Comparison of ENCODE assay signal across 20 cellular contexts in the genomic region with DNA sequence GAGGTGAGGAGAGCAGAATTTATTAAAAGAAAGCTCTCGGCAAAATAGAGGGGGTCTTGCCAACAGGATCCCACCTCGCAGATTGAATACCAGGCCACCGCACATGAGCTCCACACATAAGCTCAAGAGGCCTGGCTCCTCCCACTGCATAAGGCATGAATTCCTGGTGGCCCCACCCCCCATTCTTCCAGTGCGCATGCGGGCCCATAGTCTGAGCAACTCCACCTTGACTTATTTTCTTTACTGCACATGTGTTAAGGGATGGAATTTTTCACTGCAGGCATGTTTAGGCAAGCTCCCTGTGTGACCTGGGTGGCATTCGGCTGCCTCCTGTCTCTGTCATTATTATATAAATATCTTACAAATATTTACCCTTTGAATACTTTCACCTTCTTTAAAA.
"Had no signal": no experiment of that assay in that cellular context is flagged by ENCODE, and none has a peak within 500 bp of the region (broad histone marks: within the 10 kb centered on the region; RNA-seq: fewer than 3 reads in every experiment).

No MANE protein-coding gene starts in this region.

- H3K4me3 Mint-ChIP-seq: endodermal cell; naive thymus-derived CD4-positive, alpha-beta T cell; nephron progenitor cell; type B pancreatic cell had no signal

- H3K27me3 Mint-ChIP-seq: naive thymus-derived CD4-positive, alpha-beta T cell; type B pancreatic cell had no signal

- H3K9me3 ChIP-seq: gastrocnemius medialis, neutrophil, right atrium auricular region, thyroid gland, uterus had no signal

- H3K36me3 Mint-ChIP-seq: naive thymus-derived CD4-positive, alpha-beta T cell; type B pancreatic cell had no signal

- H3K4me1 Mint-ChIP-seq: endodermal cell; naive thymus-derived CD4-positive, alpha-beta T cell; nephron progenitor cell had no signal

- H3K4me1 ChIP-seq: gastrocnemius medialis, right atrium auricular region, thyroid gland, uterus had no signal

- H3K36me3 ChIP-seq: gastrocnemius medialis, heart right ventricle, neutrophil, right atrium auricular region, thyroid gland, uterus had no signal

- H3K27ac ChIP-seq: coronary artery, gastrocnemius medialis, heart right ventricle, neutrophil, right atrium auricular region, thyroid gland, uterus had no signal

- H3K27ac Mint-ChIP-seq: endodermal cell; naive thymus-derived CD4-positive, alpha-beta T cell; nephron progenitor cell; type B pancreatic cell had no signal

- H3K4me3 ChIP-seq: coronary artery, gastrocnemius medialis, heart right ventricle, lung, right atrium auricular region, thyroid gland, uterus had no signal

- DNase-seq: effector CD4-positive, alpha-beta T cell; endodermal cell; gastrocnemius medialis; heart right ventricle; left colon; left ventricle myocardium superior; naive thymus-derived CD4-positive, alpha-beta T cell; nephron progenitor cell; small intestine; stimulated activated CD4-positive, alpha-beta T cell treated with anti-CD3 and anti-CD28 coated beads, Interleukin-12 subunit alpha, Interleukin-12 subunit beta, amount 100 ng/mL, for 4 hours; stimulated activated naive CD4-positive, alpha-beta T cell; thyroid gland; uterus had no signal

- FAIRE-seq: endothelial cell of umbilical vein, small intestine had no signal

- ATAC-seq: esophagus mucosa; gastrocnemius medialis; heart right ventricle; left colon; left ventricle myocardium superior; naive thymus-derived CD4-positive, alpha-beta T cell had no signal

- H3K27me3 ChIP-seq: gastrocnemius medialis, heart right ventricle, neutrophil, right atrium auricular region, thyroid gland, uterus had no signal
